In the genomic region with DNA sequence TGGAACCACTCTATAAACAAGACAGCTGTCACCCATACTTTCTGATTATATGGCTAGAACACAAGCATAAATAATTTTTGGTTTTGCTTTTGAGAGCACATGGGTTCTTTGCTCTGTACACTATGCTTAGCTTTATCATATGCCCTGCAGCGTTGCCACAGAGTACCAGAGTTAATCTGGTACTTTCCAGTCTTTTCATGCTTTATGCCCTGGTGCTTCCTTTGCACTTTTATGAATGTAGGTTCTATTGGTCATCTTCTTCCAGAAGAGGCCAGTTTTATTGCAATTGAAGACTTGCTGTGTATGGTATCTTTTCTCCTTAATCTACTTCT, we compare ENCODE assay signal across 12 cellular contexts. TPM values are rescaled to one million over a fixed set of nuclear protein-coding genes. Genes with fewer than 3 reads are reported as not detected.
DNase-seq lines count a peak whose midpoint lies in the region; ATAC-seq and TF ChIP-seq lines count a peak whose summit lies in the region.
"Had no signal": no experiment of that assay in that cellular context is flagged by ENCODE, and none has a peak within 500 bp of the region (broad histone marks: within the 10 kb centered on the region; RNA-seq: fewer than 3 reads in every experiment).

No MANE protein-coding gene starts in this region.

- H3K4me3 Mint-ChIP-seq in CD4-positive, alpha-beta T cell, result no peak overlapping the region
- H3K4me3 Mint-ChIP-seq in activated naive CD8-positive, alpha-beta T cell treated with anti-CD3 and anti-CD28 coated beads for 36 hours, result no peak overlapping the region
- H3K4me3 Mint-ChIP-seq: activated CD4-positive, alpha-beta memory T cell treated with anti-CD3 and anti-CD28 coated beads, Interleukin-2, amount 10 ng/mL, durations not matched to agents 7 days and 5 days had no signal

- no peaks in the 10 kb centered on the region for H3K9me3 ChIP-seq in CD4-positive, alpha-beta T cell (ENCODE audit: control insufficient read depth, low read length)

- no peak overlapping the region for H3K4me3 ChIP-seq in brain microvascular endothelial cell (ENCODE audit: low read depth, low read length)

- peaks cover 82% of the 10 kb centered on the region for H3K36me3 Mint-ChIP-seq in CD4-positive, alpha-beta T cell (ENCODE audit: low read depth)
- H3K36me3 Mint-ChIP-seq in activated naive CD8-positive, alpha-beta T cell treated with anti-CD3 and anti-CD28 coated beads for 36 hours, result peaks cover 10% of the 10 kb centered on the region

- H3K27me3 Mint-ChIP-seq in CD4-positive, alpha-beta T cell, result no peaks in the 10 kb centered on the region
- H3K27me3 Mint-ChIP-seq in activated naive CD8-positive, alpha-beta T cell treated with anti-CD3 and anti-CD28 coated beads for 36 hours, result no peaks in the 10 kb centered on the region
- H3K27me3 Mint-ChIP-seq: activated CD4-positive, alpha-beta memory T cell treated with anti-CD3 and anti-CD28 coated beads, Interleukin-2, amount 10 ng/mL, durations not matched to agents 7 days and 5 days had no signal

- ATAC-seq in CD4-positive, alpha-beta T cell (ENCODE audit: poor library complexity), result no peak
- peak; percentile 62 for ATAC-seq in GM19025 (IDR thresholded peaks at IDR 0.05; ENCODE audit: low read depth, unreplicated experiment)
- peak; percentile 54 for ATAC-seq in HG03196 (IDR thresholded peaks at IDR 0.05; ENCODE audit: unreplicated experiment)

- no peaks in the 10 kb centered on the region for H3K9me3 Mint-ChIP-seq in CD4-positive, alpha-beta T cell
- no peaks in the 10 kb centered on the region for H3K9me3 Mint-ChIP-seq in activated naive CD8-positive, alpha-beta T cell treated with anti-CD3 and anti-CD28 coated beads for 36 hours
- H3K9me3 Mint-ChIP-seq: activated CD4-positive, alpha-beta memory T cell treated with anti-CD3 and anti-CD28 coated beads, Interleukin-2, amount 10 ng/mL, durations not matched to agents 7 days and 5 days had no signal

- no peak for DNase-seq in CD4-positive, alpha-beta T cell
- no peak for DNase-seq in activated naive CD8-positive, alpha-beta T cell treated with anti-CD3 and anti-CD28 coated beads for 36 hours
- DNase-seq in C1 segment of cervical spinal cord (lab: John Stamatoyannopoulos, UW), result no peak
- no peak for DNase-seq in RWPE1 (ENCODE audit: low spot score)
- DNase-seq in brain microvascular endothelial cell, result no peak
- DNase-seq in GOT3 (lab: John Stamatoyannopoulos, UW), result no peak
- DNase-seq: activated CD4-positive, alpha-beta memory T cell treated with anti-CD3 and anti-CD28 coated beads, Interleukin-2, amount 10 ng/mL, durations not matched to agents 7 days and 5 days; effector CD4-positive, alpha-beta T cell; NCI-H187; NCI-H82 had no signal

- TF ChIP-seq CTCF in CD4-positive, alpha-beta T cell (IDR thresholded peaks at IDR 0.05), result no peak
- TF ChIP-seq CTCF in RWPE1 (conservative IDR thresholded peaks at IDR 0.05; ENCODE audit: low read depth) (no peak), brain microvascular endothelial cell (IDR thresholded peaks at IDR 0.05; ENCODE audit: low read depth, low read length, missing control alignments) (no peak)

- POLR2A ChIA-PET in CD4-positive, alpha-beta T cell (lab: Charles Lee), result no interaction called here
- POLR2A ChIA-PET in RWPE1 (lab: Yijun Ruan, JAX; ENCODE audit: low non-redundant PET), result no interaction called here

- H3K4me1 Mint-ChIP-seq in CD4-positive, alpha-beta T cell (ENCODE audit: low read depth), result peaks cover 34% of the 10 kb centered on the region
- H3K4me1 Mint-ChIP-seq in activated naive CD8-positive, alpha-beta T cell treated with anti-CD3 and anti-CD28 coated beads for 36 hours, result peaks cover 16% of the 10 kb centered on the region
- H3K4me1 Mint-ChIP-seq: activated CD4-positive, alpha-beta memory T cell treated with anti-CD3 and anti-CD28 coated beads, Interleukin-2, amount 10 ng/mL, durations not matched to agents 7 days and 5 days had no signal

- peak overlapping the region; percentile 50 for H3K27ac Mint-ChIP-seq in CD4-positive, alpha-beta T cell
- peak overlapping the region; percentile 67 for H3K27ac Mint-ChIP-seq in activated naive CD8-positive, alpha-beta T cell treated with anti-CD3 and anti-CD28 coated beads for 36 hours
- H3K27ac Mint-ChIP-seq: activated CD4-positive, alpha-beta memory T cell treated with anti-CD3 and anti-CD28 coated beads, Interleukin-2, amount 10 ng/mL, durations not matched to agents 7 days and 5 days had no signal

- in situ Hi-C loops in brain microvascular endothelial cell (cut with HindIII; ENCODE audit: low pct_ligation_motif_present, low sequenced_read_pairs), result no loop called here

- CTCF ChIA-PET in CD4-positive, alpha-beta T cell (lab: Charles Lee), result no interaction called here
- CTCF ChIA-PET in RWPE1 (lab: Yijun Ruan, JAX), result no interaction called here

- H3K27me3 ChIP-seq in CD4-positive, alpha-beta T cell (ENCODE audit: control insufficient read depth, insufficient read depth, low read length), result no peaks in the 10 kb centered on the region
- H3K27me3 ChIP-seq in brain microvascular endothelial cell (replicated peaks), result no peaks in the 10 kb centered on the region

- intact Hi-C loops in CD4-positive, alpha-beta T cell (cut with DNase I, micrococcal nuclease), result no loop called here

- H3K27ac ChIP-seq in CD4-positive, alpha-beta T cell (ENCODE audit: low read depth, low read length), result no peak overlapping the region
- H3K27ac ChIP-seq in RWPE1, result no peak overlapping the region
- H3K27ac ChIP-seq in brain microvascular endothelial cell, result no peak overlapping the region

- no peaks in the 10 kb centered on the region for H3K36me3 ChIP-seq in brain microvascular endothelial cell (replicated peaks)

RNA-seq across cellular contexts. Expression of a gene that starts 20.8 kb away (rescaled TPM):
- total RNA-seq in CD4-positive, alpha-beta T cell, result 1 to 10 TPM; 7.0 to 7.3 TPM
- total RNA-seq in activated naive CD8-positive, alpha-beta T cell treated with anti-CD3 and anti-CD28 coated beads for 36 hours, result 1 to 10 TPM; 6.2 to 6.9 TPM
